ENCODE assay signal across 13 cellular contexts in genomic region chr4:176642472-176642871, GRCh38.
DNase-seq lines count a peak whose midpoint lies in the region; ATAC-seq and TF ChIP-seq lines count a peak whose summit lies in the region.
"Had no signal": no experiment of that assay in that cellular context is flagged by ENCODE, and none has a peak within 500 bp of the region (broad histone marks: within the 10 kb centered on the region; RNA-seq: fewer than 3 reads in every experiment).

No MANE protein-coding gene starts in this region.

- H3K27ac ChIP-seq in foreskin keratinocyte (no peak overlapping the region), testis (no peak overlapping the region)
- H3K27ac ChIP-seq: SK-N-MC had no signal

- peaks cover 16% of the 10 kb centered on the region for H3K4me1 Mint-ChIP-seq in MCF 10A (ENCODE audit: insufficient read depth, unreplicated experiment)
- H3K4me1 Mint-ChIP-seq in activated CD4-positive, alpha-beta T cell treated with anti-CD3 and anti-CD28 coated beads, Interleukin-2, amount 10 ng/mL, durations not matched to agents 24 days and 14 days = no peaks in the 10 kb centered on the region
- H3K4me1 Mint-ChIP-seq: CD4-positive, CD25-positive, alpha-beta regulatory T cell had no signal

- H3K27me3 ChIP-seq in foreskin keratinocyte (peaks cover 18% of the 10 kb centered on the region), testis (no peaks in the 10 kb centered on the region)

- no peaks in the 10 kb centered on the region for H3K9me3 Mint-ChIP-seq in MCF 10A (ENCODE audit: unreplicated experiment)
- H3K9me3 Mint-ChIP-seq in activated CD4-positive, alpha-beta T cell treated with anti-CD3 and anti-CD28 coated beads, Interleukin-2, amount 10 ng/mL, durations not matched to agents 24 days and 14 days = no peaks in the 10 kb centered on the region

- H3K36me3 ChIP-seq in testis (ENCODE audit: low read depth, missing control alignments) = no peaks in the 10 kb centered on the region

- no peak overlapping the region for H3K27ac Mint-ChIP-seq in MCF 10A (ENCODE audit: low read depth, unreplicated experiment)
- no peak overlapping the region for H3K27ac Mint-ChIP-seq in activated CD4-positive, alpha-beta T cell treated with anti-CD3 and anti-CD28 coated beads, Interleukin-2, amount 10 ng/mL, durations not matched to agents 24 days and 14 days

- no TSS peak for BruUV-seq in MCF 10A (replicated peaks; lab: Mats Ljungman, UMichigan)

- intact Hi-C loops in MCF 10A (cut with micrococcal nuclease) = no loop called here
- intact Hi-C loops in testis (cut with DNase I; ENCODE audit: low total_unique reads) = no loop called here
- intact Hi-C loops in activated CD4-positive, alpha-beta T cell treated with anti-CD3 and anti-CD28 coated beads, Interleukin-2, amount 10 ng/mL, durations not matched to agents 24 days and 14 days (cut with micrococcal nuclease) = no loop called here

- no peak overlapping the region for H3K4me3 Mint-ChIP-seq in MCF 10A (ENCODE audit: unreplicated experiment)
- H3K4me3 Mint-ChIP-seq in activated CD4-positive, alpha-beta T cell treated with anti-CD3 and anti-CD28 coated beads, Interleukin-2, amount 10 ng/mL, durations not matched to agents 24 days and 14 days = no peak overlapping the region
- H3K4me3 Mint-ChIP-seq: CD4-positive, CD25-positive, alpha-beta regulatory T cell had no signal

- TF ChIP-seq CTCF in foreskin keratinocyte (conservative IDR thresholded peaks at IDR 0.05) = peak; percentile 35
- TF ChIP-seq CTCF in MCF 10A (IDR thresholded peaks at IDR 0.05; ENCODE audit: unreplicated experiment) = no peak
- TF ChIP-seq CTCF in testis (IDR thresholded peaks at IDR 0.05) = no peak

- peaks cover 4% of the 10 kb centered on the region for H3K36me3 Mint-ChIP-seq in MCF 10A (ENCODE audit: insufficient read depth, unreplicated experiment)
- no peaks in the 10 kb centered on the region for H3K36me3 Mint-ChIP-seq in activated CD4-positive, alpha-beta T cell treated with anti-CD3 and anti-CD28 coated beads, Interleukin-2, amount 10 ng/mL, durations not matched to agents 24 days and 14 days (ENCODE audit: low read depth)
- H3K36me3 Mint-ChIP-seq: CD4-positive, CD25-positive, alpha-beta regulatory T cell had no signal

- ATAC-seq in GM18870 (IDR thresholded peaks at IDR 0.05; ENCODE audit: unreplicated experiment) = peak; percentile 74
- peak; percentile 69 for ATAC-seq in GM21619 (IDR thresholded peaks at IDR 0.05; ENCODE audit: unreplicated experiment)
- peak; percentile 66 for ATAC-seq in HG03280 (IDR thresholded peaks at IDR 0.05; ENCODE audit: unreplicated experiment)
- no peak for ATAC-seq in foreskin keratinocyte

- H3K27me3 Mint-ChIP-seq in MCF 10A (ENCODE audit: insufficient read depth, unreplicated experiment) = no peaks in the 10 kb centered on the region
- no peaks in the 10 kb centered on the region for H3K27me3 Mint-ChIP-seq in activated CD4-positive, alpha-beta T cell treated with anti-CD3 and anti-CD28 coated beads, Interleukin-2, amount 10 ng/mL, durations not matched to agents 24 days and 14 days
- H3K27me3 Mint-ChIP-seq: CD4-positive, CD25-positive, alpha-beta regulatory T cell had no signal

- POLR2A ChIA-PET in MCF 10A (lab: Yijun Ruan, JAX) = no interaction called here

- peaks cover 12% of the 10 kb centered on the region for H3K4me1 ChIP-seq in foreskin keratinocyte
- no peaks in the 10 kb centered on the region for H3K4me1 ChIP-seq in testis

- CTCF ChIA-PET in MCF 10A (lab: Yijun Ruan, JAX) = interaction anchor here (0.6 to 1.2 kb wide), 2 partner anchors 405 to 679 kb away, joined by 3 to 4 read pairs; no protein-coding TSS in a partner anchor

- TF ChIP-seq POLR2A in testis (IDR thresholded peaks at IDR 0.05) = no peak

- H3K4me3 ChIP-seq in testis = no peak overlapping the region
- H3K4me3 ChIP-seq: SK-N-MC had no signal

- no peaks in the 10 kb centered on the region for H3K9me3 ChIP-seq in testis

- WGBS in testis, 2 donors = 78 to 83% methylated on average over 2 of the region's 2 CpGs

- DNase-seq in foreskin keratinocyte (no peak), MCF 10A (ENCODE audit: unreplicated experiment) (no peak), testis (no peak)
- DNase-seq in activated CD4-positive, alpha-beta T cell treated with anti-CD3 and anti-CD28 coated beads, Interleukin-2, amount 10 ng/mL, durations not matched to agents 24 days and 14 days = no peak
- DNase-seq: CD4-positive, CD25-positive, alpha-beta regulatory T cell; effector memory CD4-positive, alpha-beta T cell; NCI-H1048; NCI-H748 treated with DMSO at 0.1 percent for 48 hours; substantia nigra had no signal
